In genomic region chr3:33430061-33430460, GRCh38 we compare ENCODE assay signal across 18 cellular contexts. TPM values are rescaled to one million over a fixed set of nuclear protein-coding genes. Genes with fewer than 3 reads are reported as not detected.
DNase-seq lines count a peak whose midpoint lies in the region; ATAC-seq and TF ChIP-seq lines count a peak whose summit lies in the region.
"Had no signal": no experiment of that assay in that cellular context is flagged by ENCODE, and none has a peak within 500 bp of the region (broad histone marks: within the 10 kb centered on the region; RNA-seq: fewer than 3 reads in every experiment).

No MANE protein-coding gene starts in this region.

- no peak overlapping the region for H4K8ac ChIP-seq in IMR-90 (ENCODE audit: low read depth in 2 of 2, low read length in 2 of 2)

- H3K56ac ChIP-seq in IMR-90 (ENCODE audit: extremely low read depth, insufficient read depth, low read length): no peak overlapping the region

- no peak for TF ChIP-seq EP300 in stomach (IDR thresholded peaks at IDR 0.05)

- H3K36me3 ChIP-seq in IMR-90 (ENCODE audit: control insufficient read depth, insufficient read depth, low read length) (no peaks in the 10 kb centered on the region), left ventricle myocardium inferior (peaks cover 2% of the 10 kb centered on the region), stomach (no peaks in the 10 kb centered on the region)

- intact Hi-C loops in natural killer cell (cut with micrococcal nuclease): no loop called here
- intact Hi-C loops in IMR-90 (cut with micrococcal nuclease): no loop called here
- intact Hi-C loops in left ventricle myocardium inferior (cut with micrococcal nuclease): no loop called here
- intact Hi-C loops in stomach (cut with DNase I; ENCODE audit: low total_unique reads): no loop called here

- CTCF ChIA-PET in IMR-90 (lab: Yijun Ruan, JAX): interaction anchor here (0.7 to 1.4 kb wide), 3 partner anchors 11 to 371 kb away, joined by 3 to 4 read pairs (median 3); no protein-coding TSS in a partner anchor

- in situ Hi-C loops in IMR-90 (cut with MboI; ENCODE audit: low sequenced_read_pairs): no loop called here

- peaks cover 2 to 57% of the 10 kb centered on the region in 2 experiments; a peak in 3 of 4 replicates for H3K79me1 ChIP-seq in IMR-90 (ENCODE audit: low read depth in 1 of 2, low read length in 2 of 2)

- no peak overlapping the region for H2AFZ ChIP-seq in IMR-90 (replicated peaks; ENCODE audit: low read length, poor library complexity)

- H3K4me3 ChIP-seq in IMR-90 (ENCODE audit: insufficient read depth, low read depth, low read length) (no peak overlapping the region), left ventricle myocardium inferior (no peak overlapping the region), stomach (no peak overlapping the region)
- H3K4me3 ChIP-seq: spleen had no signal

- TF ChIP-seq CTCF in natural killer cell (IDR thresholded peaks at IDR 0.05): no peak
- TF ChIP-seq CTCF in IMR-90 (conservative IDR thresholded peaks at IDR 0.05; ENCODE audit: low read depth, low read length): no peak
- TF ChIP-seq CTCF in chondrocyte (IDR thresholded peaks at IDR 0.05): no peak
- TF ChIP-seq CTCF in left ventricle myocardium inferior (IDR thresholded peaks at IDR 0.05; ENCODE audit: borderline replicate concordance): no peak
- TF ChIP-seq CTCF in stomach (IDR thresholded peaks at IDR 0.05): no peak

- no TSS peak for BruUV-seq in IMR-90 (replicated peaks; lab: Mats Ljungman, UMichigan)

- no peak overlapping the region; the same call in 1 of the 2 replicates for H3K14ac ChIP-seq in IMR-90 (replicated peaks; ENCODE audit: low read depth, low read length)

- peaks cover 93% of the 10 kb centered on the region for H4K20me1 ChIP-seq in IMR-90 (ENCODE audit: insufficient read depth, low read length)

- H3K23ac ChIP-seq in IMR-90 (ENCODE audit: low read depth, low read length): peak overlapping the region; percentile 8; the same call in 1 of the 2 replicates

- H3K36me3 Mint-ChIP-seq in natural killer cell: no peaks in the 10 kb centered on the region
- no peaks in the 10 kb centered on the region for H3K36me3 Mint-ChIP-seq in natural killer cell treated with Interleukin-12 subunit alpha and Interleukin-12 subunit beta and Interleukin-15 and Interleukin-18, amount 100 ng/mL, for 72 hours
- no peaks in the 10 kb centered on the region for H3K36me3 Mint-ChIP-seq in chondrocyte (ENCODE audit: low read depth)

- no peak overlapping the region for H4K5ac ChIP-seq in IMR-90 (ENCODE audit: low read depth, low read length)

- H3K9me3 Mint-ChIP-seq in natural killer cell (no peaks in the 10 kb centered on the region), chondrocyte (ENCODE audit: low read depth) (no peaks in the 10 kb centered on the region)
- H3K9me3 Mint-ChIP-seq in natural killer cell treated with Interleukin-12 subunit alpha and Interleukin-12 subunit beta and Interleukin-15 and Interleukin-18, amount 100 ng/mL, for 72 hours: no peaks in the 10 kb centered on the region

- H2BK20ac ChIP-seq in IMR-90 (ENCODE audit: low read depth, low read length): no peak overlapping the region

- H3K27ac ChIP-seq in IMR-90 (ENCODE audit: insufficient read depth, low read length) (no peak overlapping the region), left ventricle myocardium inferior (replicated peaks) (no peak overlapping the region), stomach (no peak overlapping the region)
- H3K27ac ChIP-seq: spleen had no signal

- H3K27me3 Mint-ChIP-seq in natural killer cell (ENCODE audit: low read depth in 2 of 2) (no peaks in the 10 kb centered on the region), chondrocyte (ENCODE audit: low read depth) (no peaks in the 10 kb centered on the region)
- no peaks in the 10 kb centered on the region for H3K27me3 Mint-ChIP-seq in natural killer cell treated with Interleukin-12 subunit alpha and Interleukin-12 subunit beta and Interleukin-15 and Interleukin-18, amount 100 ng/mL, for 72 hours

- H3K27me3 ChIP-seq in IMR-90 (ENCODE audit: control insufficient read depth, insufficient read depth, low read length): no peaks in the 10 kb centered on the region
- no peaks in the 10 kb centered on the region for H3K27me3 ChIP-seq in left ventricle myocardium inferior (ENCODE audit: low read depth)
- H3K27me3 ChIP-seq in stomach: no peaks in the 10 kb centered on the region
- H3K27me3 ChIP-seq: spleen had no signal

- no peak overlapping the region for H3K4me3 Mint-ChIP-seq in natural killer cell
- H3K4me3 Mint-ChIP-seq in natural killer cell treated with Interleukin-12 subunit alpha and Interleukin-12 subunit beta and Interleukin-15 and Interleukin-18, amount 100 ng/mL, for 72 hours: no peak overlapping the region
- no peak overlapping the region for H3K4me3 Mint-ChIP-seq in chondrocyte (ENCODE audit: unreplicated experiment)

- H3K4me1 ChIP-seq in IMR-90 (ENCODE audit: control insufficient read depth, insufficient read depth, low read length): peaks cover 16% of the 10 kb centered on the region
- H3K4me1 ChIP-seq in left ventricle myocardium inferior: peaks cover 80% of the 10 kb centered on the region
- peaks cover 24 to 98% (median 61%) of the 10 kb centered on the region in 4 donors for H3K4me1 ChIP-seq in stomach

- peaks cover 65 to 67% of the 10 kb centered on the region in 2 donors for H3K4me1 Mint-ChIP-seq in natural killer cell
- H3K4me1 Mint-ChIP-seq in natural killer cell treated with Interleukin-12 subunit alpha and Interleukin-12 subunit beta and Interleukin-15 and Interleukin-18, amount 100 ng/mL, for 72 hours (ENCODE audit: low read depth in 2 of 2): peaks cover 55 to 64% of the 10 kb centered on the region in 2 donors
- peaks cover 86% of the 10 kb centered on the region for H3K4me1 Mint-ChIP-seq in chondrocyte (ENCODE audit: low read depth)

- peak overlapping the region; percentile 57 to 69 for H3K27ac Mint-ChIP-seq in natural killer cell
- peak overlapping the region in 1 of 2 donors; percentile 26 for H3K27ac Mint-ChIP-seq in natural killer cell treated with Interleukin-12 subunit alpha and Interleukin-12 subunit beta and Interleukin-15 and Interleukin-18, amount 100 ng/mL, for 72 hours
- H3K27ac Mint-ChIP-seq in chondrocyte (ENCODE audit: unreplicated experiment): peak overlapping the region; percentile 29

- no peak for TF ChIP-seq RAD21 in IMR-90 (IDR thresholded peaks at IDR 0.05; ENCODE audit: low read length)

- dilution Hi-C loops in IMR-90 (cut with HindIII; ENCODE audit: low sequenced_read_pairs, unreplicated experiment): no loop called here

- H2AK5ac ChIP-seq in IMR-90 (ENCODE audit: low read depth, low read length): no peak overlapping the region

- no peak overlapping the region for H2BK120ac ChIP-seq in IMR-90 (ENCODE audit: low read depth, low read length)

- H2BK5ac ChIP-seq in IMR-90 (ENCODE audit: low read depth, low read length, poor library complexity, severe bottlenecking): no peak overlapping the region

- peak overlapping the region; percentile 56; the same call in 1 of the 2 replicates for H3K4me2 ChIP-seq in IMR-90 (ENCODE audit: low read depth, low read length)

- H2AK9ac ChIP-seq in IMR-90 (replicated peaks; ENCODE audit: low read depth, low read length, poor library complexity): no peak overlapping the region

- H3K9me1 ChIP-seq in IMR-90 (ENCODE audit: insufficient read depth, low read length): peaks cover 9% of the 10 kb centered on the region

- no peak overlapping the region for H3K18ac ChIP-seq in IMR-90 (ENCODE audit: low read depth, low read length)

- H3K9me3 ChIP-seq in IMR-90 (ENCODE audit: control insufficient read depth, insufficient read depth, low read length) (no peaks in the 10 kb centered on the region), left ventricle myocardium inferior (replicated peaks) (no peaks in the 10 kb centered on the region), stomach (no peaks in the 10 kb centered on the region)
- H3K9me3 ChIP-seq: spleen had no signal

- no peak for TF ChIP-seq POLR2A in IMR-90 (IDR thresholded peaks at IDR 0.05; ENCODE audit: low read depth, low read length)
- TF ChIP-seq POLR2A in stomach (IDR thresholded peaks at IDR 0.05): no peak

- H3K9ac ChIP-seq in IMR-90 (ENCODE audit: low read depth, low read length): no peak overlapping the region

- no peak for ATAC-seq in natural killer cell
- no peak for ATAC-seq in natural killer cell treated with Interleukin-12 subunit alpha and Interleukin-12 subunit beta and Interleukin-15 and Interleukin-18, amount 100 ng/mL, for 72 hours
- no peak for ATAC-seq in IMR-90 (ENCODE audit: low read depth)
- no peak for ATAC-seq in HG02970 (IDR thresholded peaks at IDR 0.05; ENCODE audit: low FRiP score, unreplicated experiment)

- no peak overlapping the region for H2BK15ac ChIP-seq in IMR-90 (ENCODE audit: low read depth, low read length)

- no peak for DNase-seq in natural killer cell
- DNase-seq in natural killer cell treated with Interleukin-12 subunit alpha and Interleukin-12 subunit beta and Interleukin-15 and Interleukin-18, amount 100 ng/mL, for 72 hours (ENCODE audit: low spot score): no peak
- DNase-seq in IMR-90: no peak
- no peak for DNase-seq in chondrocyte (ENCODE audit: low spot score)
- no peak for DNase-seq in mucosa of gallbladder (ENCODE audit: low spot score)
- DNase-seq in left ventricle myocardium inferior: no peak
- no peak for DNase-seq in stomach
- DNase-seq: activated CD4-positive, alpha-beta T cell treated with anti-CD3 and anti-CD28 coated beads, Interleukin-2, amount 50 U/mL, for 1 hour; activated naive CD4-positive, alpha-beta T cell; caudate nucleus; DMS79; foreskin melanocyte; mammary epithelial cell; NCI-H1048; SHP77; spleen; substantia nigra had no signal

- H3K4ac ChIP-seq in IMR-90 (ENCODE audit: low read depth, low read length): no peak overlapping the region

- POLR2A ChIA-PET in IMR-90 (lab: Charles Lee; ENCODE audit: unreplicated experiment): no interaction called here

- H4K91ac ChIP-seq in IMR-90 (ENCODE audit: insufficient read depth, low read depth, low read length): no peak overlapping the region

- no CpG with 5 or more reads among the region's 1 CpG for WGBS in IMR-90 (ENCODE audit: extremely low coverage in 2 of 2, insufficient read length in 1 of 2), 2 experiments
- 71 to 100% (median 95%) methylated on average over 1 of the region's 1 CpG for WGBS in stomach, 5 donors

TF ChIP-seq in IMR-90, 13 proteins besides CTCF, POLR2A, EP300 and RAD21 (continues in another document):
- TF ChIP-seq MAZ (IDR thresholded peaks at IDR 0.05; ENCODE audit: borderline replicate concordance, low read depth, low read length): no peak
- TF ChIP-seq MXI1 (IDR thresholded peaks at IDR 0.05; ENCODE audit: borderline replicate concordance, low read depth, low read length): no peak

RNA-seq across cellular contexts. Expression of gene UBP1, which starts 10.1 kb away (rescaled TPM):
- total RNA-seq in natural killer cell: 10 to 100 TPM; 70.3 to 78.4 (median 76.7) TPM
- 100 to 1,000 TPM in 1 of 2 donors, 10 to 100 TPM in 1; 88.8 to 131 TPM for total RNA-seq in natural killer cell treated with Interleukin-12 subunit alpha and Interleukin-12 subunit beta and Interleukin-15 and Interleukin-18, amount 100 ng/mL, for 72 hours
- total RNA-seq in IMR-90 (2012; rRNA removed): 56.3 and 68.6 TPM in 2 replicates
- polyA plus RNA-seq in IMR-90 (2012; rRNA removed): 69.1 and 73.8 TPM in 2 replicates
- 12.4 and 31.0 TPM in 2 replicates for polyA plus RNA-seq in IMR-90 (2012; cell fraction: cytosol; rRNA removed)
- 45.9 and 251 TPM in 2 replicates for polyA plus RNA-seq in IMR-90 (2012; cell fraction: nucleus; rRNA removed; ENCODE audit: low replicate concordance)
- total RNA-seq in chondrocyte: 60.6 to 61.8 TPM (median 60.9 TPM) in 3 replicates
- 56.9 TPM for total RNA-seq in mucosa of gallbladder
- 40.6 TPM for total RNA-seq in left ventricle myocardium inferior
- total RNA-seq in stomach: 100 to 1,000 TPM in 2 of 5 donors, 10 to 100 TPM in 3; 55.2 to 150 (median 88.8) TPM
- 10 to 100 TPM; 21.0 to 32.6 (median 29.0) TPM for polyA plus RNA-seq in stomach
